Comparison of ENCODE assay signal across 16 cellular contexts in genomic region chr17:57628421-57628820, GRCh38.
"Had no signal": no experiment of that assay in that cellular context is flagged by ENCODE, and none has a peak within 500 bp of the region (broad histone marks: within the 10 kb centered on the region; RNA-seq: fewer than 3 reads in every experiment).

No MANE protein-coding gene starts in this region.

- H3K4me3 Mint-ChIP-seq: activated CD4-positive, alpha-beta memory T cell treated with anti-CD3 and anti-CD28 coated beads for 36 hours; activated naive CD4-positive, alpha-beta T cell treated with anti-CD3 and anti-CD28 coated beads, Interleukin-2, amount 50 U/mL, for 24 hours; activated T-cell treated with anti-CD3 and anti-CD28 coated beads, Interleukin-2, amount 50 U/mL, for 4 hours had no signal

- H3K27me3 ChIP-seq: colonic mucosa, esophagus muscularis mucosa, hepatocyte, left lung, sigmoid colon had no signal

- H3K4me1 ChIP-seq: colonic mucosa, sigmoid colon had no signal

- H3K27me3 Mint-ChIP-seq: activated CD4-positive, alpha-beta memory T cell treated with anti-CD3 and anti-CD28 coated beads for 36 hours; activated naive CD4-positive, alpha-beta T cell treated with anti-CD3 and anti-CD28 coated beads, Interleukin-2, amount 50 U/mL, for 24 hours; naive thymus-derived CD8-positive, alpha-beta T cell had no signal

- DNase-seq: activated CD4-positive, alpha-beta memory T cell treated with anti-CD3 and anti-CD28 coated beads for 36 hours; activated effector memory CD4-positive, alpha-beta T cell treated with Interleukin-2 at 50 U/mL for 16 hours; activated T-cell treated with anti-CD3 and anti-CD28 coated beads, Interleukin-2, amount 50 U/mL, for 4 hours; amniotic stem cell; central memory CD4-positive, alpha-beta T cell; colonic mucosa; effector CD4-positive, alpha-beta T cell; mucosa of descending colon; sigmoid colon; stimulated activated CD4-positive, alpha-beta T cell treated with anti-CD3 and anti-CD28 coated beads, Interleukin-1b, Interleukin-23, amount 100 ng/mL, for 48 hours; T1000 had no signal

- H3K36me3 ChIP-seq: colonic mucosa had no signal

- H3K79me2 ChIP-seq: hepatocyte had no signal

- H3K4me3 ChIP-seq: colonic mucosa, esophagus muscularis mucosa, hepatocyte, left lung, mucosa of descending colon, sigmoid colon had no signal

- H3K27ac Mint-ChIP-seq: activated CD4-positive, alpha-beta memory T cell treated with anti-CD3 and anti-CD28 coated beads for 36 hours had no signal

- ATAC-seq: activated T-cell treated with anti-CD3 and anti-CD28 coated beads, Interleukin-2, amount 50 U/mL, for 4 hours; left lung; mucosa of descending colon; naive thymus-derived CD8-positive, alpha-beta T cell had no signal

- H3K4me2 ChIP-seq: hepatocyte had no signal

- H3K9me3 Mint-ChIP-seq: activated CD4-positive, alpha-beta memory T cell treated with anti-CD3 and anti-CD28 coated beads for 36 hours; activated naive CD4-positive, alpha-beta T cell treated with anti-CD3 and anti-CD28 coated beads, Interleukin-2, amount 50 U/mL, for 24 hours; activated T-cell treated with anti-CD3 and anti-CD28 coated beads, Interleukin-2, amount 50 U/mL, for 4 hours; naive thymus-derived CD8-positive, alpha-beta T cell had no signal

- H3K9me3 ChIP-seq: colonic mucosa, esophagus muscularis mucosa, left lung, mucosa of descending colon, sigmoid colon had no signal

- H2AFZ ChIP-seq: hepatocyte had no signal

- H3K27ac ChIP-seq: colonic mucosa, esophagus muscularis mucosa, hepatocyte, left lung, sigmoid colon had no signal
